Comparison of ENCODE assay signal across 8 cellular contexts in genomic region chr16:24540575-24541240, GRCh38. TPM values are rescaled to one million over a fixed set of nuclear protein-coding genes. Genes with fewer than 3 reads are reported as not detected.
DNase-seq lines count a peak whose midpoint lies in the region; ATAC-seq and TF ChIP-seq lines count a peak whose summit lies in the region.

No MANE protein-coding gene starts in this region.

- peaks cover 33% of the 10 kb centered on the region for H3K36me3 Mint-ChIP-seq in MCF 10A (ENCODE audit: insufficient read depth, unreplicated experiment)

- ATAC-seq in heart left ventricle (peak in 2 of 4 donors; percentile 10 to 17), Right ventricle myocardium inferior (no peak)

- H3K9me3 ChIP-seq in heart left ventricle = no peaks in the 10 kb centered on the region
- H3K9me3 ChIP-seq in OCI-LY1 (ENCODE audit: low read length) = no peaks in the 10 kb centered on the region
- H3K9me3 ChIP-seq in tibial artery = no peaks in the 10 kb centered on the region

- H3K4me3 Mint-ChIP-seq in MCF 10A (ENCODE audit: unreplicated experiment) = peak overlapping the region; percentile 95

- peak overlapping the region; percentile 100 for H3K27ac Mint-ChIP-seq in MCF 10A (ENCODE audit: low read depth, unreplicated experiment)

- intact Hi-C loops in heart left ventricle (cut with DNase I) = loop anchor here in 2 of 10 donors (5.0 to 10.0 kb wide), 3 partner anchors 184 to 714 kb away; partner anchors contain the start of genes TNRC6A (in 2 of the 2) and ZKSCAN2 (in 1 of the 2)
- intact Hi-C loops in Right ventricle myocardium inferior (cut with DNase I) = loop anchor here (10.0 kb wide), 1 partner anchor 714 kb away; the partner anchor contains the start of gene ZKSCAN2
- intact Hi-C loops in MCF 10A (cut with micrococcal nuclease) = no loop called here
- intact Hi-C loops in lower leg skin (cut with DNase I; ENCODE audit: low total_unique reads) = no loop called here
- intact Hi-C loops in tibial artery (cut with DNase I; ENCODE audit: low total_unique reads) = no loop called here

- WGBS in heart left ventricle, 4 donors = 0 to 1% (median 0%) methylated on average over 12 to 14 of the region's 14 CpGs
- WGBS in lower leg skin, 2 donors = 0 to 1% methylated on average over 14 of the region's 14 CpGs

- no peaks in the 10 kb centered on the region for H3K9me2 ChIP-seq in OCI-LY1 (ENCODE audit: low read depth, low read length)

- 0 out of 2 replicates have a peak, but pooled peaks cover 2% of the 10 kb centered on the region for H4K20me1 ChIP-seq in OCI-LY1 (ENCODE audit: insufficient read depth, low read length)

- TF ChIP-seq POLR2A in heart left ventricle (IDR thresholded peaks at IDR 0.05) (no peak), lower leg skin (IDR thresholded peaks at IDR 0.05) (no peak)

- H3K27me3 ChIP-seq in heart left ventricle (no peaks in the 10 kb centered on the region), OCI-LY1 (ENCODE audit: insufficient read depth, low read length) (no peaks in the 10 kb centered on the region), tibial artery (no peaks in the 10 kb centered on the region)

- H3K27ac ChIP-seq in heart left ventricle (peak overlapping the region; percentile 98 to 100 (median 100)), OCI-LY1 (ENCODE audit: low read depth, low read length, poor library complexity, severe bottlenecking) (peak overlapping the region; percentile 76), tibial artery (peak overlapping the region; percentile 98 to 100)

- TF ChIP-seq CTCF in heart left ventricle (IDR thresholded peaks at IDR 0.05) (no peak), OCI-LY1 (IDR thresholded peaks at IDR 0.05; ENCODE audit: low read length) (no peak), MCF 10A (IDR thresholded peaks at IDR 0.05; ENCODE audit: unreplicated experiment) (no peak), lower leg skin (IDR thresholded peaks at IDR 0.05) (no peak), tibial artery (IDR thresholded peaks at IDR 0.05) (peak in 1 of 2 experiments; percentile 10)

- H3K4me3 ChIP-seq in heart left ventricle (peak overlapping the region; percentile 76 to 99 (median 94)), OCI-LY1 (ENCODE audit: low read depth, low read length, poor library complexity, severe bottlenecking) (peak overlapping the region; percentile 95), lower leg skin (ENCODE audit: low read depth, poor library complexity, severe bottlenecking) (peak overlapping the region; percentile 92), tibial artery (peak overlapping the region; percentile 72 to 97)

- peaks cover 17% of the 10 kb centered on the region for H3K4me1 Mint-ChIP-seq in MCF 10A (ENCODE audit: insufficient read depth, unreplicated experiment)

- POLR2A ChIA-PET in MCF 10A (lab: Yijun Ruan, JAX) = interaction anchor here (0.6 to 6.5 kb wide), 12 partner anchors 9 to 918 kb away, joined by 3 to 66 read pairs (median 4); no protein-coding TSS in a partner anchor

- H2AFZ ChIP-seq in OCI-LY1 (ENCODE audit: low read length) = no peak overlapping the region

- H3K4me2 ChIP-seq in OCI-LY1 (ENCODE audit: low read length) = peak overlapping the region; percentile 74

- peaks cover 0 to 3% (median under 1%) of the 10 kb centered on the region in 9 donors for H3K36me3 ChIP-seq in heart left ventricle
- peaks cover 24% of the 10 kb centered on the region for H3K36me3 ChIP-seq in OCI-LY1 (ENCODE audit: insufficient read depth, low read length)
- no peaks in the 10 kb centered on the region for H3K36me3 ChIP-seq in tibial artery

- peak overlapping the region; percentile 94 for H3K9ac ChIP-seq in OCI-LY1 (ENCODE audit: low read length)

- CTCF ChIA-PET in MCF 10A (lab: Yijun Ruan, JAX) = interaction anchor here (0.5 to 1.8 kb wide), 16 partner anchors 9 to 669 kb away, joined by 3 to 12 read pairs (median 3); no protein-coding TSS in a partner anchor

- H3K9me3 Mint-ChIP-seq in MCF 10A (ENCODE audit: unreplicated experiment) = no peaks in the 10 kb centered on the region

- peaks cover 59% of the 10 kb centered on the region for H3K79me2 ChIP-seq in OCI-LY1 (ENCODE audit: insufficient read depth, low read length)

- H3K27me3 Mint-ChIP-seq in MCF 10A (ENCODE audit: insufficient read depth, unreplicated experiment) = no peaks in the 10 kb centered on the region

- BruUV-seq in MCF 10A (replicated peaks; lab: Mats Ljungman, UMichigan) = TSS peak; percentile 20

- peaks cover 3 to 49% (median 41%) of the 10 kb centered on the region in 12 donors for H3K4me1 ChIP-seq in heart left ventricle
- H3K4me1 ChIP-seq in OCI-LY1 (ENCODE audit: insufficient read depth, low read length, severe bottlenecking) = peaks cover 36% of the 10 kb centered on the region
- peaks cover 0 to 49% (median 33%) of the 10 kb centered on the region in 4 donors for H3K4me1 ChIP-seq in tibial artery

- DNase-seq in heart left ventricle (no peak), Right ventricle myocardium inferior (ENCODE audit: missing footprints) (no peak), MCF 10A (ENCODE audit: unreplicated experiment) (peak; percentile 34), lower leg skin (ENCODE audit: low spot score in 2 of 2) (no peak), tibial artery (no peak), NCI-H446 (lab: John Stamatoyannopoulos, UW) (no peak), DMS153 (lab: John Stamatoyannopoulos, UW) (no peak)

- no peaks in the 10 kb centered on the region for H3F3A ChIP-seq in OCI-LY1 (ENCODE audit: insufficient read depth, low read length)

RNA-seq across cellular contexts. Expression of gene RBBP6, which starts 1.3 kb away (rescaled TPM):
- 10 to 100 TPM; 23.1 to 44.5 (median 36.3) TPM for total RNA-seq in heart left ventricle
- 10 to 100 TPM; 22.2 to 24.1 TPM for polyA plus RNA-seq in heart left ventricle
- 23.5 TPM for total RNA-seq in Right ventricle myocardium inferior
- total RNA-seq in MCF 10A (2022) = 50.1 and 57.3 TPM in 2 replicates
- 100 to 1,000 TPM; 101 to 174 (median 108) TPM for total RNA-seq in lower leg skin
